10 cellular contexts compared by ENCODE assay signal in the genomic region with DNA sequence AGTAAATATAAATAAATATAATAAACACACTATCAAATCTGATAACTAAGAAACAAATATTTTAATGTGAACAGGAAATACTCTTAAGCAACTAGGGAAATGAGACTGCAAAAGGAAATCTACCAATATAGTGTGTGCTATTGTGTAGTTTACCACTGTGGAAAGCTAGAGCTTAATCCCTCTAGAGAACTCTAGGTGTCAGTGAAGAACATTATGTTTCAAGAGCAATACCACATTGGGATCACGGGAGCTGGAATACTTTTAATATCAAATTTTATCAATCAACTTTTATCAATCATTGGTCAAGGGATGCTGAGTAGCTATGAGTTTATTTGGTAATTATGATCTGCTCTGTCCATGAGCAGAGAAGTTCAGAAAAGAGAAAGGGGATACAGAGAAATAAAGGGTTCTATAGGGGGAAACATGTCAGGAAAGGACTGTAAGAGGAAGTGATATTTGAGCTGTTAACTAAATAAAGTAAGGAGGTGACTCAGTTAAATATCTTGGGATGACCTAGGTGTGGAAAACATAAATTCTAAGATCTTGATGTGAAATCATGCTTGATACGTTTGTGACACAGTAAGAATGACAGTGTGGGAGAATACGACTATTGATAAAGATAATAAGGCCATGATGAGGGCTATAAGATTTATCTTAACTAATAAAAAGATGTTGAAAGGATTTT.
DNase-seq lines count a peak whose midpoint lies in the region; ATAC-seq and TF ChIP-seq lines count a peak whose summit lies in the region.
"Had no signal": no experiment of that assay in that cellular context is flagged by ENCODE, and none has a peak within 500 bp of the region (broad histone marks: within the 10 kb centered on the region; RNA-seq: fewer than 3 reads in every experiment).

No MANE protein-coding gene starts in this region.

- no peak overlapping the region for H3K27ac Mint-ChIP-seq in T-cell
- H3K27ac Mint-ChIP-seq: CD4-positive, CD25-positive, alpha-beta regulatory T cell had no signal

- TF ChIP-seq CTCF in OCI-LY3 (IDR thresholded peaks at IDR 0.05; ENCODE audit: low read depth, low read length) (peak; percentile 68), smooth muscle cell (IDR thresholded peaks at IDR 0.05; ENCODE audit: borderline replicate concordance, insufficient read depth, poor library complexity, severe bottlenecking) (peak; percentile 12)

- H3K4me1 Mint-ChIP-seq in T-cell: peaks cover 0 to 5% (median 0%) of the 10 kb centered on the region in 3 donors
- H3K4me1 Mint-ChIP-seq: CD4-positive, CD25-positive, alpha-beta regulatory T cell had no signal

- no peaks in the 10 kb centered on the region for H4K20me1 ChIP-seq in OCI-LY3 (ENCODE audit: insufficient read depth, low read length)
- H4K20me1 ChIP-seq in smooth muscle cell (ENCODE audit: low read depth): no peaks in the 10 kb centered on the region

- H3K9me3 ChIP-seq in OCI-LY3 (ENCODE audit: insufficient read depth, low read length) (no peaks in the 10 kb centered on the region), smooth muscle cell (replicated peaks; ENCODE audit: low read depth) (no peaks in the 10 kb centered on the region)
- H3K9me3 ChIP-seq: heart left ventricle had no signal

- H3K4me1 ChIP-seq in OCI-LY3 (ENCODE audit: low read length): peaks cover 12% of the 10 kb centered on the region
- no peaks in the 10 kb centered on the region for H3K4me1 ChIP-seq in smooth muscle cell (ENCODE audit: low read depth)
- H3K4me1 ChIP-seq: heart left ventricle had no signal

- H3K4me2 ChIP-seq in OCI-LY3 (ENCODE audit: low read length) (peak overlapping the region; percentile 47), smooth muscle cell (no peak overlapping the region)

- H3K36me3 ChIP-seq in OCI-LY3 (replicated peaks; ENCODE audit: low read depth, low read length): no peaks in the 10 kb centered on the region
- no peaks in the 10 kb centered on the region for H3K36me3 ChIP-seq in smooth muscle cell (ENCODE audit: low read depth)
- H3K36me3 ChIP-seq: heart left ventricle had no signal

- H3K9ac ChIP-seq in OCI-LY3 (ENCODE audit: low read length): no peak overlapping the region
- no peak overlapping the region for H3K9ac ChIP-seq in smooth muscle cell (ENCODE audit: low read depth)

- H3K27me3 Mint-ChIP-seq in T-cell: peaks cover 9 to 17% of the 10 kb centered on the region in 2 donors

- H3K27ac ChIP-seq in OCI-LY3 (ENCODE audit: low read length) (no peak overlapping the region), smooth muscle cell (ENCODE audit: low read depth) (no peak overlapping the region)
- H3K27ac ChIP-seq: heart left ventricle had no signal

- ATAC-seq in T-cell (replicated peaks in 1 of 4): no peak
- ATAC-seq: heart left ventricle had no signal

- CTCF ChIA-PET in T-cell (lab: Charles Lee): interaction anchor here (0.6 to 0.7 kb wide), 2 partner anchors 35 to 1355 kb away, joined by 3 to 6 read pairs; no protein-coding TSS in a partner anchor

- no peaks in the 10 kb centered on the region for H3F3A ChIP-seq in smooth muscle cell (ENCODE audit: low read depth)

- H3K27me3 ChIP-seq in OCI-LY3 (ENCODE audit: low read depth, low read length): no peaks in the 10 kb centered on the region
- H3K27me3 ChIP-seq in smooth muscle cell (ENCODE audit: low read depth): no peaks in the 10 kb centered on the region
- H3K27me3 ChIP-seq: heart left ventricle had no signal

- H3K4me3 ChIP-seq in OCI-LY3 (ENCODE audit: low read length) (peak overlapping the region; percentile 2; the same call in 1 of the 2 replicates), smooth muscle cell (no peak overlapping the region)
- H3K4me3 ChIP-seq: heart left ventricle had no signal

- no peaks in the 10 kb centered on the region for H3K36me3 Mint-ChIP-seq in T-cell
- H3K36me3 Mint-ChIP-seq: CD4-positive, CD25-positive, alpha-beta regulatory T cell had no signal

- DNase-seq in NCI-H748 (lab: John Stamatoyannopoulos, UW; ENCODE audit: unreplicated experiment): peak; percentile 43
- no peak for DNase-seq in NCI-H748 treated with DMSO at 0.1 percent for 48 hours (lab: John Stamatoyannopoulos, UW)
- DNase-seq in fibroblast of gingiva (ENCODE audit: low read depth): peak; percentile 32
- no peak for DNase-seq in smooth muscle cell (lab: John Stamatoyannopoulos, UW; ENCODE audit: unreplicated experiment)
- no peak for DNase-seq in T-cell
- DNase-seq in NCI-H2196 treated with DMSO at 0.1 percent for 48 hours (lab: John Stamatoyannopoulos, UW; ENCODE audit: unreplicated experiment): no peak
- no peak for DNase-seq in NCI-H524 treated with DMSO at 0.1 percent for 48 hours (lab: John Stamatoyannopoulos, UW)
- DNase-seq: CD4-positive, CD25-positive, alpha-beta regulatory T cell; heart left ventricle had no signal

- H3K4me3 Mint-ChIP-seq in T-cell: no peak overlapping the region
- H3K4me3 Mint-ChIP-seq: CD4-positive, CD25-positive, alpha-beta regulatory T cell had no signal

- 63% methylated on average over 3 of the region's 3 CpGs for WGBS in smooth muscle cell (ENCODE audit: low lambda C conversion rate)

- H2AFZ ChIP-seq in OCI-LY3 (ENCODE audit: low read depth, low read length) (no peak overlapping the region), smooth muscle cell (ENCODE audit: low read depth) (no peak overlapping the region)

- POLR2A ChIA-PET in T-cell (lab: Charles Lee): interaction anchor here in 1 of 2 donors (0.6 kb wide), 1 partner anchor 898 kb away, joined by 3 read pairs; no protein-coding TSS in a partner anchor

- no peaks in the 10 kb centered on the region for H3K9me3 Mint-ChIP-seq in T-cell

- no peaks in the 10 kb centered on the region for H3K79me2 ChIP-seq in OCI-LY3 (ENCODE audit: low read length)
- no peaks in the 10 kb centered on the region for H3K79me2 ChIP-seq in smooth muscle cell (ENCODE audit: low read depth)

Comparison
In these comparisons a context has a peak if more than half of its experiments do, and no peak if none do; other contexts are left out.
1. DNase-seq: peak in NCI-H748 (single experiment) and fibroblast of gingiva (single experiment); none in NCI-H748 treated with DMSO at 0.1 percent for 48 hours (single experiment), smooth muscle cell (single experiment), T-cell (0 of 34), NCI-H2196 treated with DMSO at 0.1 percent for 48 hours (single experiment) and NCI-H524 treated with DMSO at 0.1 percent for 48 hours (single experiment).